Comparison of ENCODE assay signal across 1 cellular context in genomic region chr15:38145671-38146111, GRCh38.
TF ChIP-seq lines count a peak whose summit lies in the region.

No MANE protein-coding gene starts in this region.

TF ChIP-seq in GM12878, 131 proteins besides CTCF, POLR2A, EP300 and RAD21 (continued from another document):
- TF ChIP-seq NKRF (conservative IDR thresholded peaks at IDR 0.05), result no peak
- no peak for TF ChIP-seq ZNF592 (IDR thresholded peaks at IDR 0.05)
- TF ChIP-seq ZZZ3 (IDR thresholded peaks at IDR 0.05; ENCODE audit: control insufficient read depth, insufficient read length, low read depth), result no peak
- no peak for TF ChIP-seq ELK1 (IDR thresholded peaks at IDR 0.05; ENCODE audit: low read depth, low read length)
- TF ChIP-seq PAX8 (IDR thresholded peaks at IDR 0.05), result no peak
- no peak for TF ChIP-seq E2F4 (IDR thresholded peaks at IDR 0.05; ENCODE audit: low read depth, low read length)
- TF ChIP-seq BCL3 (IDR thresholded peaks at IDR 0.05; ENCODE audit: borderline replicate concordance, insufficient read depth, low read depth, low read length, poor library complexity, severe bottlenecking), result no peak
- TF ChIP-seq GABPA (IDR thresholded peaks at IDR 0.05; ENCODE audit: low read depth), result no peak
